Comparison of ENCODE assay signal across 9 cellular contexts in genomic region chr13:57633141-57633949, GRCh38. TPM values are rescaled to one million over a fixed set of nuclear protein-coding genes. Genes with fewer than 3 reads are reported as not detected.
DNase-seq lines count a peak whose midpoint lies in the region; ATAC-seq and TF ChIP-seq lines count a peak whose summit lies in the region.
"Had no signal": no experiment of that assay in that cellular context is flagged by ENCODE, and none has a peak within 500 bp of the region (broad histone marks: within the 10 kb centered on the region; RNA-seq: fewer than 3 reads in every experiment).

No MANE protein-coding gene starts in this region.

- H3K79me2 ChIP-seq in GM23338 (replicated peaks; ENCODE audit: insufficient read depth), result no peaks in the 10 kb centered on the region

- H3K9me2 ChIP-seq in GM23338 (ENCODE audit: insufficient read depth), result no peaks in the 10 kb centered on the region

- TF ChIP-seq CTCF in GM23338 (conservative IDR thresholded peaks at IDR 0.05; ENCODE audit: low read depth in 2 of 2) (peak; percentile 66 to 92), brain microvascular endothelial cell (IDR thresholded peaks at IDR 0.05; ENCODE audit: low read depth, low read length, missing control alignments) (peak; percentile 68), retinal pigment epithelial cell (conservative IDR thresholded peaks at IDR 0.05; ENCODE audit: low read depth, low read length) (peak; percentile 75)

- H2AFZ ChIP-seq in GM23338, result peak overlapping the region; percentile 100

- H3K27me3 ChIP-seq in GM23338 (ENCODE audit: insufficient read depth), result peaks cover 92% of the 10 kb centered on the region
- peaks cover 35% of the 10 kb centered on the region for H3K27me3 ChIP-seq in brain microvascular endothelial cell (replicated peaks)

- H3K4me1 Mint-ChIP-seq in GM23338, result peaks cover 22% of the 10 kb centered on the region

- H3K27ac ChIP-seq in GM23338 (ENCODE audit: low read depth) (no peak overlapping the region), brain microvascular endothelial cell (no peak overlapping the region)

- H3K4me3 Mint-ChIP-seq in GM23338, result peak overlapping the region; percentile 89

- no peaks in the 10 kb centered on the region for H3K9me3 ChIP-seq in iPS-18c (ENCODE audit: control insufficient read depth, insufficient read depth, low read length)

- H3F3A ChIP-seq in GM23338 (replicated peaks; ENCODE audit: low read depth), result peaks cover 16% of the 10 kb centered on the region

- H3K36me3 Mint-ChIP-seq in GM23338 (ENCODE audit: low read depth), result no peaks in the 10 kb centered on the region

- H3K36me3 ChIP-seq in GM23338 (ENCODE audit: insufficient read depth), result no peaks in the 10 kb centered on the region
- no peaks in the 10 kb centered on the region for H3K36me3 ChIP-seq in brain microvascular endothelial cell (replicated peaks)

- peaks cover 67% of the 10 kb centered on the region for H3K27me3 Mint-ChIP-seq in GM23338 (ENCODE audit: insufficient read depth, low read depth, poor library complexity)

- peak; percentile 53 for ATAC-seq in GM23338

- peaks cover 11% of the 10 kb centered on the region for H3K4me1 ChIP-seq in GM23338 (ENCODE audit: insufficient read depth)

- no peak overlapping the region for H3K27ac Mint-ChIP-seq in GM23338

- H3K4me2 ChIP-seq in GM23338, result peak overlapping the region; percentile 99

- peak overlapping the region; percentile 81 for H3K4me3 ChIP-seq in GM23338
- H3K4me3 ChIP-seq in brain microvascular endothelial cell (ENCODE audit: low read depth, low read length), result no peak overlapping the region
- H3K4me3 ChIP-seq in iPS-18c (ENCODE audit: insufficient read depth, low read depth, low read length), result peak overlapping the region; percentile 63
- peak overlapping the region; percentile 80 for H3K4me3 ChIP-seq in retinal pigment epithelial cell (ENCODE audit: low read length)

- in situ Hi-C loops in brain microvascular endothelial cell (cut with HindIII; ENCODE audit: low pct_ligation_motif_present, low sequenced_read_pairs), result no loop called here

- no peaks in the 10 kb centered on the region; the same call in 1 of the 2 replicates for H4K20me1 ChIP-seq in GM23338 (replicated peaks; ENCODE audit: insufficient read depth)

- peak; percentile 88 for DNase-seq in GM23338 (ENCODE audit: low spot score)
- no peak for DNase-seq in brain microvascular endothelial cell
- DNase-seq in retinal pigment epithelial cell (ENCODE audit: low read depth), result no peak
- no peak for DNase-seq in NCI-H146 treated with DMSO at 0.1 percent for 48 hours (lab: John Stamatoyannopoulos, UW; ENCODE audit: unreplicated experiment)
- no peak for DNase-seq in NCI-H1048 (lab: John Stamatoyannopoulos, UW)
- no peak for DNase-seq in RKO (ENCODE audit: low spot score)
- DNase-seq in NCI-H526 treated with DMSO at 0.1 percent for 48 hours (lab: John Stamatoyannopoulos, UW), result no peak

- no peaks in the 10 kb centered on the region; the same call in 1 of the 3 replicates for H3K9me3 Mint-ChIP-seq in GM23338

TF ChIP-seq in GM23338, 12 proteins besides CTCF, POLR2A, EP300 and RAD21:
- no peak for TF ChIP-seq STAT1 (IDR thresholded peaks at IDR 0.05; ENCODE audit: unreplicated experiment)
- TF ChIP-seq CREB1 (CRISPR knock-in tag; IDR thresholded peaks at IDR 0.05; ENCODE audit: low read depth), result peak; percentile 81
TF ChIP-seq in GM23338: peak in this region for 1.

RNA-seq across cellular contexts. Expression of gene PCDH17, which starts 1.8 kb away (rescaled TPM):
- total RNA-seq in GM23338 (2014; rRNA removed; shearing (Covaris generic)), result 1.3 and 1.4 TPM in 2 replicates
- 0.27 and 0.35 TPM in 2 replicates for polyA plus RNA-seq in GM23338 (2016; fragmentation: Nextera tagmentation; extraction: Ambion mirVana)
- total RNA-seq: T-helper 2 cell treated with Interferon-gamma antibody and Interleukin-4, amounts not matched to agents 100 ng/mL and 5 ng/mL, for 36 hours had no signal
